ENCODE assay signal across 3 cellular contexts in genomic region chr3:159293493-159293892, GRCh38.
"Had no signal": no experiment of that assay in that cellular context is flagged by ENCODE, and none has a peak within 500 bp of the region (broad histone marks: within the 10 kb centered on the region; RNA-seq: fewer than 3 reads in every experiment).

No MANE protein-coding gene starts in this region.

- DNase-seq: GDM1, GF-D8 had no signal

- ATAC-seq: GM12878 had no signal

- H3K4me3 ChIP-seq: GM12878 had no signal
